9 cellular contexts compared by ENCODE assay signal in the genomic region with DNA sequence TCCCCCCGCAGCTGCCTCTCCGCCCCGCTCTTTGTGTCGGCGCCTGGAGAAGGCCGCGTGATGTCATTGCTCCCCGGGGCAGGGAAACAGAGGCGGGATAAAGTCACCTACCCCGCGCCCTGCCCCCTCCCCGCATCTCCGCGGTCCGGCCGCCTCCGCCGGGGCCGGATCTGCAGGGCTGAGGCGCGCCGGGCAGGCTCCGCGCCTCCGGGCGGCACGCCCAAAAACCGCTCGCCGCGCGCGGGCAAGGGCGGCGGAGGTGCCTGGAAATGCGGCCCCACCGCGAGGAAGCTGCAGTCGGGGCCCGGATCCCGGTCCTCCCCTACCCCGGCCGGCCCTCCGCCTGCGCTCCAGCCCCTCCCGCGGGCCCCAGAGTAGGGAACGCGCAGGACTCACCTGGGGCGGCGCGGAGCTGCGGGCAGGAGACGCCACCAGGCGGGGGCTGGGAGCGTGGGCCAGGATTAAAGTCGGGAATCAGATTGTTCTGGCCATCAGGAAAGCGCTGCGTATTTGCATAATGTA. TPM values are rescaled to one million over a fixed set of nuclear protein-coding genes. Genes with fewer than 3 reads are reported as not detected.
DNase-seq lines count a peak whose midpoint lies in the region; ATAC-seq, FAIRE-seq and TF ChIP-seq lines count a peak whose summit lies in the region.
"Had no signal": no experiment of that assay in that cellular context is flagged by ENCODE, and none has a peak within 500 bp of the region (broad histone marks: within the 10 kb centered on the region; RNA-seq: fewer than 3 reads in every experiment).

Gene FAXC (minus strand): TSS at position 55 of the 522 bp plus-strand sequence. CDS start 302 bp downstream, outside the sequence.

- CTCF ChIA-PET in GM12878 (lab: Yijun Ruan, JAX), result no interaction called here

- no peak; a peak in 1 of 6 replicates for TF ChIP-seq CTCF in GM12878 (IDR thresholded peaks at IDR 0.05 in 2 of 3, conservative IDR thresholded peaks at IDR 0.05 in 1 of 3; ENCODE audit: control insufficient read depth in 2 of 3, extremely low read depth in 1 of 3, insufficient read depth in 1 of 3, low read depth in 3 of 3, low read length in 3 of 3)
- no peak for TF ChIP-seq CTCF in gastrocnemius medialis (IDR thresholded peaks at IDR 0.05 in 4 of 5, conservative IDR thresholded peaks at IDR 0.05 in 1 of 5)

- no TSS peak for BruUV-seq in GM12878 (replicated peaks; lab: Mats Ljungman, UMichigan)

- SMC1A ChIA-PET in GM12878 (lab: Charles Lee; ENCODE audit: uncharacterized antibody, unreplicated experiment), result no interaction called here

- H3K4me1 ChIP-seq in GM12878 (ENCODE audit: control insufficient read depth, insufficient read depth, low read length), result no peaks in the 10 kb centered on the region
- peaks cover 19% of the 10 kb centered on the region for H3K4me1 ChIP-seq in iPS-18a (ENCODE audit: control insufficient read depth, low read depth, low read length)
- peaks cover 0 to 5% of the 10 kb centered on the region in 2 donors for H3K4me1 ChIP-seq in gastrocnemius medialis

- H3K4me1 Mint-ChIP-seq in activated naive CD4-positive, alpha-beta T cell treated with anti-CD3 and anti-CD28 coated beads, Interleukin-2, amount 50 U/mL, for 24 hours, result peaks cover 4% of the 10 kb centered on the region

- H3K9me3 Mint-ChIP-seq in activated naive CD4-positive, alpha-beta T cell treated with anti-CD3 and anti-CD28 coated beads, Interleukin-2, amount 50 U/mL, for 24 hours, result no peaks in the 10 kb centered on the region

- TF ChIP-seq RAD21 in GM12878 (IDR thresholded peaks at IDR 0.05; ENCODE audit: insufficient read depth, low read depth, low read length), result no peak

- no peaks in the 10 kb centered on the region for H3K9me3 ChIP-seq in GM12878 (replicated peaks; ENCODE audit: control insufficient read depth, insufficient read depth, low read length)
- no peaks in the 10 kb centered on the region for H3K9me3 ChIP-seq in iPS-18a (ENCODE audit: control insufficient read depth, low read depth, low read length)
- H3K9me3 ChIP-seq in gastrocnemius medialis, result no peaks in the 10 kb centered on the region

- no peak for DNase-seq in activated naive CD4-positive, alpha-beta T cell (lab: John Stamatoyannopoulos, UW)
- DNase-seq in NCI-H69 (lab: John Stamatoyannopoulos, UW) (peak; percentile 92), GM12878 (ENCODE audit: low read depth, low spot score) (no peak), gastrocnemius medialis (no peak), GM19240 (ENCODE audit: insufficient read length, low spot score) (no peak)

- no peak within 1 kb of the TSS for H3K27ac Mint-ChIP-seq in activated naive CD4-positive, alpha-beta T cell treated with anti-CD3 and anti-CD28 coated beads, Interleukin-2, amount 50 U/mL, for 24 hours

- no peaks in the 10 kb centered on the region for H4K20me1 ChIP-seq in GM12878 (ENCODE audit: control insufficient read depth, insufficient read depth)

- intact Hi-C loops in GM12878 (cut with micrococcal nuclease; ENCODE audit: unreplicated experiment) (no loop called here), gastrocnemius medialis (cut with DNase I; ENCODE audit: low total_unique reads) (no loop called here)

- H3K4me2 ChIP-seq in GM12878 (ENCODE audit: control insufficient read depth, insufficient read depth), result peak within 1 kb of the TSS; percentile 79

- in situ Hi-C loops in GM12878 (cut with MboI) (no loop called here), gastrocnemius medialis (cut with MboI; ENCODE audit: low sequenced_read_pairs in 4 of 4) (no loop called here)

- no peak within 1 kb of the TSS for H2AFZ ChIP-seq in GM12878 (ENCODE audit: control insufficient read depth, low read depth, low read length)

- TF ChIP-seq POLR2A in GM12878 (IDR thresholded peaks at IDR 0.05; ENCODE audit: low read depth, low read length) (no peak), gastrocnemius medialis (IDR thresholded peaks at IDR 0.05) (no peak)

- ATAC-seq in HG02973 (IDR thresholded peaks at IDR 0.05; ENCODE audit: unreplicated experiment), result peak; percentile 45
- peak; percentile 68 for ATAC-seq in GM12878
- ATAC-seq in gastrocnemius medialis, result peak; percentile 26 to 36

- no peaks in the 10 kb centered on the region for H3K36me3 ChIP-seq in GM12878 (ENCODE audit: control insufficient read depth in 2 of 2, insufficient read depth in 2 of 2, low read length in 1 of 2)
- no peaks in the 10 kb centered on the region for H3K36me3 ChIP-seq in iPS-18a (ENCODE audit: control insufficient read depth, low read depth, low read length)
- H3K36me3 ChIP-seq in gastrocnemius medialis, result no peaks in the 10 kb centered on the region

- H3K4me3 ChIP-seq in GM12878 (peak within 1 kb of the TSS; percentile 58; the same call in 1 of the 2 replicates), iPS-18a (ENCODE audit: low read length) (peak within 1 kb of the TSS; percentile 82), gastrocnemius medialis (peak within 1 kb of the TSS; percentile 45 to 65 (median 59))

- H3K27me3 Mint-ChIP-seq in activated naive CD4-positive, alpha-beta T cell treated with anti-CD3 and anti-CD28 coated beads, Interleukin-2, amount 50 U/mL, for 24 hours, result peaks cover 36% of the 10 kb centered on the region

- 9% methylated on average over 16 of the region's 59 CpGs for WGBS in GM12878 (ENCODE audit: insufficient coverage, insufficient replicate concordance, low lambda C conversion rate, missing lambda C conversion rate)

- TF ChIP-seq EP300 in GM12878 (IDR thresholded peaks at IDR 0.05; ENCODE audit: borderline replicate concordance in 1 of 2, control insufficient read depth in 1 of 2, low read depth in 2 of 2, low read length in 2 of 2), result no peak

- RAD21 ChIA-PET in GM12878 (lab: Charles Lee; ENCODE audit: unreplicated experiment), result no interaction called here

- H3K79me2 ChIP-seq in GM12878 (ENCODE audit: control insufficient read depth, insufficient read depth, low read length), result no peaks in the 10 kb centered on the region

- peak within 1 kb of the TSS; percentile 36 for H3K4me3 Mint-ChIP-seq in activated naive CD4-positive, alpha-beta T cell treated with anti-CD3 and anti-CD28 coated beads, Interleukin-2, amount 50 U/mL, for 24 hours

- H3K36me3 Mint-ChIP-seq in activated naive CD4-positive, alpha-beta T cell treated with anti-CD3 and anti-CD28 coated beads, Interleukin-2, amount 50 U/mL, for 24 hours, result no peaks in the 10 kb centered on the region

- H3K27ac ChIP-seq in GM12878 (ENCODE audit: control insufficient read depth, insufficient read depth), result no peak within 1 kb of the TSS
- no peak within 1 kb of the TSS for H3K27ac ChIP-seq in iPS-18a (ENCODE audit: low read length)
- no peak within 1 kb of the TSS for H3K27ac ChIP-seq in gastrocnemius medialis

- POLR2A ChIA-PET in GM12878 (lab: Charles Lee), result no interaction called here

- H3K27me3 ChIP-seq in GM12878 (replicated peaks in 1 of 2; ENCODE audit: control insufficient read depth in 2 of 2, insufficient read depth in 2 of 2, low read length in 1 of 2), result peaks cover 6 to 19% of the 10 kb centered on the region in 2 experiments
- H3K27me3 ChIP-seq in iPS-18a (ENCODE audit: control insufficient read depth, insufficient read depth, low read length), result peaks cover 10% of the 10 kb centered on the region
- peaks cover 27 to 32% (median 30%) of the 10 kb centered on the region in 3 donors for H3K27me3 ChIP-seq in gastrocnemius medialis

- H3K9ac ChIP-seq in GM12878 (ENCODE audit: control insufficient read depth, insufficient read depth, low read length) (no peak within 1 kb of the TSS), iPS-18a (ENCODE audit: low read length) (peak within 1 kb of the TSS; percentile 85)

- no peak for FAIRE-seq in GM12878 (lab: Jason Lieb, UNC)

TF ChIP-seq in GM12878, 131 proteins besides CTCF, POLR2A, EP300 and RAD21:
- peak; percentile 97 for TF ChIP-seq SUZ12 (IDR thresholded peaks at IDR 0.05; ENCODE audit: unreplicated experiment)
- no peak for TF ChIP-seq ZZZ3 (IDR thresholded peaks at IDR 0.05; ENCODE audit: control insufficient read depth, insufficient read length, low read depth)

RNA-seq across cellular contexts. Expression of gene FAXC, which starts in this region (rescaled TPM):
- not detected in 2 replicates for total RNA-seq in GM12878 (2013; cell fraction: nucleolus; rRNA removed)
- total RNA-seq in GM12878 (2014; rRNA removed) (not detected in 2 replicates), GM12878 (2014; rRNA removed; fragmentation: Illumina TruSeq; extraction: Trizol) (not detected in 2 replicates), GM12878 (2021) (not detected in 2 replicates), gastrocnemius medialis (1 to 10 TPM in 1 of 4 donors, under 1 TPM in 2, not detected in 1; 0.20 to 1.5 (median 0.80) TPM)
- polyA plus RNA-seq in GM12878 (2011; ENCODE audit: low read depth), result not detected
- polyA plus RNA-seq in GM12878 (2011; rRNA removed) (not detected in 2 replicates), GM12878 (2014; fragmentation: Illumina TruSeq; extraction: Trizol) (not detected in 2 replicates), GM12878 (2014; fragmentation: Nextera tagmentation; extraction: Ambion mirVana) (not detected), GM12878 (2014; rRNA removed) (not detected in 2 replicates), GM12878 (2016; fragmentation: Nextera tagmentation; extraction: Ambion mirVana) (not detected)
- polyA plus RNA-seq in GM12878 (2011; cell fraction: cytosol; rRNA removed), result not detected in 2 replicates
- not detected in 2 replicates for polyA plus RNA-seq in GM12878 (2011; cell fraction: nucleus; rRNA removed)
- polyA plus RNA-seq in GM12878 (2012), result not detected in 2 replicates
- not detected in 2 replicates for polyA minus RNA-seq in GM12878 (2011; rRNA and poly(A)+ RNA removed)
- not detected in 2 replicates for polyA minus RNA-seq in GM12878 (2011; cell fraction: cytosol; rRNA and poly(A)+ RNA removed)
- not detected in 2 replicates for polyA minus RNA-seq in GM12878 (2011; cell fraction: nucleus; rRNA and poly(A)+ RNA removed)
- total RNA-seq: mononuclear cell had no signal

Comparison
In these comparisons a context has a peak if more than half of its experiments do, and no peak if none do; other contexts are left out.
1. Peak in ATAC-seq, H3K4me3 ChIP-seq and H3K4me2 ChIP-seq in GM12878; RNA of the gene not detected or under 1 TPM.